ENCODE assay signal across 4 cellular contexts in the genomic region with DNA sequence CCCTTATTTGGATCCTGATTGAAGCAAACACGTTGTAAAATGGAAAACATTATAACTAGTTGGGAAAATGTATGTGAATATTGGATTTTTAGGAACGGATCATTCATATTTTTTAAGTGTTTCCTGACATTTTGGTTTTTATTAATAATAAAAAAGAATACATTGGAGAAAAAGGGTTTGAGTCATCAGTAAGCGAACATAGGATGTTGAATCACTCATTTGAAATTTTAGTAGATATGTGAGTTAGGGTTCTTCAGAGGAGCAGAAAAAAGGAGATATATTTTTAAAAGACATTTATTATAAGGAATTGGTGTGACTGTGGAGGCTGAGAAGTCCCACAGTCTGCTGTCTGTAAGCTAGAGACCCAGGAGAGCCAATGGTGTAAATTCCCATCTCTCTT.
TF ChIP-seq lines count a peak whose summit lies in the region.

No MANE protein-coding gene starts in this region.

TF ChIP-seq in SK-N-SH, 30 proteins besides CTCF, POLR2A, EP300 and RAD21:
- TF ChIP-seq RFX5 (IDR thresholded peaks at IDR 0.05; ENCODE audit: low read length), result no peak
- no peak for TF ChIP-seq RCOR1 (IDR thresholded peaks at IDR 0.05; ENCODE audit: low read length)
- no peak for TF ChIP-seq SIN3A (IDR thresholded peaks at IDR 0.05; ENCODE audit: borderline replicate concordance, low read depth, low read length)
- TF ChIP-seq YY1 (IDR thresholded peaks at IDR 0.05; ENCODE audit: low read depth), result no peak
- TF ChIP-seq TAF1 (IDR thresholded peaks at IDR 0.05; ENCODE audit: borderline replicate concordance, low read depth, low read length), result no peak
- peak; percentile 39; the same call in 1 of the 2 replicates for TF ChIP-seq FOSL2 (IDR thresholded peaks at IDR 0.05; ENCODE audit: borderline replicate concordance, low read depth)
- TF ChIP-seq NRF1 (IDR thresholded peaks at IDR 0.05; ENCODE audit: low read depth, low read length), result no peak

TF ChIP-seq in SK-N-SH treated with all-trans-retinoic acid at 6 μM for 48 hours, 23 proteins besides CTCF, POLR2A, EP300 and RAD21 (continues in another document):
- TF ChIP-seq, protein P1, sequence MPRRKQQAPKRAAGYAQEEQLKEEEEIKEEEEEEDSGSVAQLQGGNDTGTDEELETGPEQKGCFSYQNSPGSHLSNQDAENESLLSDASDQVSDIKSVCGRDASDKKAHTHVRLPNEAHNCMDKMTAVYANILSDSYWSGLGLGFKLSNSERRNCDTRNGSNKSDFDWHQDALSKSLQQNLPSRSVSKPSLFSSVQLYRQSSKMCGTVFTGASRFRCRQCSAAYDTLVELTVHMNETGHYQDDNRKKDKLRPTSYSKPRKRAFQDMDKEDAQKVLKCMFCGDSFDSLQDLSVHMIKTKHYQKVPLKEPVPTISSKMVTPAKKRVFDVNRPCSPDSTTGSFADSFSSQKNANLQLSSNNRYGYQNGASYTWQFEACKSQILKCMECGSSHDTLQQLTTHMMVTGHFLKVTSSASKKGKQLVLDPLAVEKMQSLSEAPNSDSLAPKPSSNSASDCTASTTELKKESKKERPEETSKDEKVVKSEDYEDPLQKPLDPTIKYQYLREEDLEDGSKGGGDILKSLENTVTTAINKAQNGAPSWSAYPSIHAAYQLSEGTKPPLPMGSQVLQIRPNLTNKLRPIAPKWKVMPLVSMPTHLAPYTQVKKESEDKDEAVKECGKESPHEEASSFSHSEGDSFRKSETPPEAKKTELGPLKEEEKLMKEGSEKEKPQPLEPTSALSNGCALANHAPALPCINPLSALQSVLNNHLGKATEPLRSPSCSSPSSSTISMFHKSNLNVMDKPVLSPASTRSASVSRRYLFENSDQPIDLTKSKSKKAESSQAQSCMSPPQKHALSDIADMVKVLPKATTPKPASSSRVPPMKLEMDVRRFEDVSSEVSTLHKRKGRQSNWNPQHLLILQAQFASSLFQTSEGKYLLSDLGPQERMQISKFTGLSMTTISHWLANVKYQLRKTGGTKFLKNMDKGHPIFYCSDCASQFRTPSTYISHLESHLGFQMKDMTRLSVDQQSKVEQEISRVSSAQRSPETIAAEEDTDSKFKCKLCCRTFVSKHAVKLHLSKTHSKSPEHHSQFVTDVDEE (CRISPR knock-in tag; IDR thresholded peaks at IDR 0.05), result no peak
- TF ChIP-seq, protein P2, sequence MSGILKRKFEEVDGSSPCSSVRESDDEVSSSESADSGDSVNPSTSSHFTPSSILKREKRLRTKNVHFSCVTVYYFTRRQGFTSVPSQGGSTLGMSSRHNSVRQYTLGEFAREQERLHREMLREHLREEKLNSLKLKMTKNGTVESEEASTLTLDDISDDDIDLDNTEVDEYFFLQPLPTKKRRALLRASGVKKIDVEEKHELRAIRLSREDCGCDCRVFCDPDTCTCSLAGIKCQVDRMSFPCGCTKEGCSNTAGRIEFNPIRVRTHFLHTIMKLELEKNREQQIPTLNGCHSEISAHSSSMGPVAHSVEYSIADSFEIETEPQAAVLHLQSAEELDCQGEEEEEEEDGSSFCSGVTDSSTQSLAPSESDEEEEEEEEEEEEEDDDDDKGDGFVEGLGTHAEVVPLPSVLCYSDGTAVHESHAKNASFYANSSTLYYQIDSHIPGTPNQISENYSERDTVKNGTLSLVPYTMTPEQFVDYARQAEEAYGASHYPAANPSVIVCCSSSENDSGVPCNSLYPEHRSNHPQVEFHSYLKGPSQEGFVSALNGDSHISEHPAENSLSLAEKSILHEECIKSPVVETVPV (CRISPR knock-in tag; IDR thresholded peaks at IDR 0.05), result no peak
- TF ChIP-seq ZFP30 (CRISPR knock-in tag; IDR thresholded peaks at IDR 0.05) (no peak), CSDC2 (CRISPR knock-in tag; IDR thresholded peaks at IDR 0.05) (no peak), ZNF70 (CRISPR knock-in tag; IDR thresholded peaks at IDR 0.05) (no peak), ZFP3 (CRISPR knock-in tag; IDR thresholded peaks at IDR 0.05) (no peak), TCF4 (CRISPR knock-in tag; IDR thresholded peaks at IDR 0.05; ENCODE audit: borderline replicate concordance) (no peak), ARNTL (CRISPR knock-in tag; IDR thresholded peaks at IDR 0.05; ENCODE audit: borderline replicate concordance, low read depth) (no peak), GLIS3 (CRISPR knock-in tag; IDR thresholded peaks at IDR 0.05) (no peak), ZNF565 (CRISPR knock-in tag; conservative IDR thresholded peaks at IDR 0.05; ENCODE audit: low read depth) (no peak)
- TF ChIP-seq, protein P3, sequence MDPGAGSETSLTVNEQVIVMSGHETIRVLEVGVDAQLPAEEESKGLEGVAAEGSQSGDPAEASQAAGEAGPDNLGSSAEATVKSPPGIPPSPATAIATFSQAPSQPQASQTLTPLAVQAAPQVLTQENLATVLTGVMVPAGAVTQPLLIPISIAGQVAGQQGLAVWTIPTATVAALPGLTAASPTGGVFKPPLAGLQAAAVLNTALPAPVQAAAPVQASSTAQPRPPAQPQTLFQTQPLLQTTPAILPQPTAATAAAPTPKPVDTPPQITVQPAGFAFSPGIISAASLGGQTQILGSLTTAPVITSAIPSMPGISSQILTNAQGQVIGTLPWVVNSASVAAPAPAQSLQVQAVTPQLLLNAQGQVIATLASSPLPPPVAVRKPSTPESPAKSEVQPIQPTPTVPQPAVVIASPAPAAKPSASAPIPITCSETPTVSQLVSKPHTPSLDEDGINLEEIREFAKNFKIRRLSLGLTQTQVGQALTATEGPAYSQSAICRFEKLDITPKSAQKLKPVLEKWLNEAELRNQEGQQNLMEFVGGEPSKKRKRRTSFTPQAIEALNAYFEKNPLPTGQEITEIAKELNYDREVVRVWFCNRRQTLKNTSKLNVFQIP (CRISPR knock-in tag; IDR thresholded peaks at IDR 0.05; ENCODE audit: borderline replicate concordance, low read depth), result no peak

TF ChIP-seq in IMR-90, 13 proteins besides CTCF, POLR2A, EP300 and RAD21:
- TF ChIP-seq MXI1 (IDR thresholded peaks at IDR 0.05; ENCODE audit: borderline replicate concordance, low read depth, low read length) (no peak), BHLHE40 (IDR thresholded peaks at IDR 0.05; ENCODE audit: low read depth, low read length) (no peak), CHD1 (IDR thresholded peaks at IDR 0.05; ENCODE audit: low read depth, low read length) (no peak)
- TF ChIP-seq, protein P4, sequence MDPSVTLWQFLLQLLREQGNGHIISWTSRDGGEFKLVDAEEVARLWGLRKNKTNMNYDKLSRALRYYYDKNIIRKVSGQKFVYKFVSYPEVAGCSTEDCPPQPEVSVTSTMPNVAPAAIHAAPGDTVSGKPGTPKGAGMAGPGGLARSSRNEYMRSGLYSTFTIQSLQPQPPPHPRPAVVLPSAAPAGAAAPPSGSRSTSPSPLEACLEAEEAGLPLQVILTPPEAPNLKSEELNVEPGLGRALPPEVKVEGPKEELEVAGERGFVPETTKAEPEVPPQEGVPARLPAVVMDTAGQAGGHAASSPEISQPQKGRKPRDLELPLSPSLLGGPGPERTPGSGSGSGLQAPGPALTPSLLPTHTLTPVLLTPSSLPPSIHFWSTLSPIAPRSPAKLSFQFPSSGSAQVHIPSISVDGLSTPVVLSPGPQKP (IDR thresholded peaks at IDR 0.05; ENCODE audit: borderline replicate concordance, low read depth, low read length), result no peak

TF ChIP-seq in endothelial cell of umbilical vein, 7 proteins besides CTCF, POLR2A, EP300 and RAD21:
- TF ChIP-seq EZH2 (IDR thresholded peaks at IDR 0.05; ENCODE audit: borderline replicate concordance, low read depth, low read length, severe bottlenecking) (no peak), FOS (IDR thresholded peaks at IDR 0.05; ENCODE audit: borderline replicate concordance, insufficient read depth, low read length) (peak; percentile 80), MYC (IDR thresholded peaks at IDR 0.05; ENCODE audit: low read depth, low read length) (no peak), POLR2AphosphoS5 (IDR thresholded peaks at IDR 0.05; ENCODE audit: insufficient read depth, low read depth, low read length) (no peak)
